Comparison of ENCODE assay signal across 6 cellular contexts in the genomic region with DNA sequence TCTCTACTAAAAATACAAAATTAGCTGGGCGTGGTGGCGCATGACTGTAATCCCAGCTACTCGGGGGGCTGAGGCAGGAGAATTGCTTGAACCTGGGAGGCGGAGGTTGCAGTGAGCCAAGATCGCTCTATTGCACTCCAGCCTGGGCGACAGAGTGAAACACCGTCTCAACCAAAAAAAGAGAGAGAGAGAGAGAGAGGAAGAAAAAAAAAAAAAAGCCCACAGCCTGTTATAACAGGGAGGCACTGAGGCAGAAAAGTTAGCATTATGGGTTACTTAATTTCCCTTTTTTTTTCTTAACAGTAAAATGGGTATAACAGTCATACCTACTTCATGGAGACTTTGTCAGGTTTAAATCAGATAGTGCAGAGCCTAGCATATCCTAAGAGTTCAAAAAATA.
DNase-seq lines count a peak whose midpoint lies in the region; ATAC-seq, FAIRE-seq and TF ChIP-seq lines count a peak whose summit lies in the region.
"Not testable (repeated sequence)": the region's sequence is repeated elsewhere in the genome, so short reads cannot be mapped to it uniquely, and the experiment has no call there.

No MANE protein-coding gene starts in this region.

- not testable (repeated sequence) for TF ChIP-seq CTCF in OCI-LY1 (IDR thresholded peaks at IDR 0.05; ENCODE audit: low read length); GM12878 (IDR thresholded peaks at IDR 0.05 in 2 of 3, conservative IDR thresholded peaks at IDR 0.05 in 1 of 3; ENCODE audit: control insufficient read depth in 2 of 3, extremely low read depth in 1 of 3, insufficient read depth in 1 of 3, low read depth in 3 of 3, low read length in 3 of 3)

- FAIRE-seq in GM12878 (lab: Jason Lieb, UNC): not testable (repeated sequence)

- H3K9me3 Mint-ChIP-seq in IgD-negative memory B cell; activated CD4-positive, alpha-beta T cell treated with anti-CD3 and anti-CD28 coated beads, Interleukin-2, amount 10 ng/mL, durations not matched to agents 24 days and 14 days; stimulated activated memory B cell treated with anti-CD40 and anti-IgM and Interleukin-4, amounts not matched to agents 10 μg/mL and 1 μg/mL and 100 μg/mL, for 72 hours: not testable (repeated sequence)

- TF ChIP-seq POLR2A in GM12878 (IDR thresholded peaks at IDR 0.05; ENCODE audit: low read depth, low read length): not testable (repeated sequence)

- H4K20me1 ChIP-seq in BLaER1 treated with 17β-estradiol and CSF1 and Interleukin-3, amounts not matched to agents 10 nM and 100 nM; OCI-LY1 (ENCODE audit: insufficient read depth, low read length); GM12878 (ENCODE audit: control insufficient read depth, insufficient read depth): not testable (repeated sequence)

- H3K4me2 ChIP-seq in BLaER1 treated with 17β-estradiol and CSF1 and Interleukin-3, amounts not matched to agents 10 nM and 100 nM: peak overlapping the region; percentile 27 to 80 (median 68); a peak in 19 of 22 replicates
- H3K4me2 ChIP-seq in OCI-LY1 (ENCODE audit: low read length) (peak overlapping the region; percentile 45), GM12878 (ENCODE audit: control insufficient read depth, insufficient read depth) (peak overlapping the region; percentile 69; the same call in 1 of the 2 replicates)

- not testable (repeated sequence) for TF ChIP-seq EP300 in GM12878 (IDR thresholded peaks at IDR 0.05; ENCODE audit: borderline replicate concordance in 1 of 2, control insufficient read depth in 1 of 2, low read depth in 2 of 2, low read length in 2 of 2)

- DNase-seq in activated CD4-positive, alpha-beta T cell treated with anti-CD3 and anti-CD28 coated beads, Interleukin-2, amount 10 ng/mL, durations not matched to agents 24 days and 14 days; GM12878 (ENCODE audit: low read depth, low spot score): not testable (repeated sequence)

- not testable (repeated sequence) for H3K9ac ChIP-seq in BLaER1 treated with 17β-estradiol and CSF1 and Interleukin-3, amounts not matched to agents 10 nM and 100 nM; GM12878 (ENCODE audit: control insufficient read depth, insufficient read depth, low read length)
- H3K9ac ChIP-seq in OCI-LY1 (ENCODE audit: low read length): peak overlapping the region; percentile 40; the same call in 1 of the 2 replicates

- not testable (repeated sequence) for H3K36me3 Mint-ChIP-seq in IgD-negative memory B cell; activated CD4-positive, alpha-beta T cell treated with anti-CD3 and anti-CD28 coated beads, Interleukin-2, amount 10 ng/mL, durations not matched to agents 24 days and 14 days (ENCODE audit: low read depth); stimulated activated memory B cell treated with anti-CD40 and anti-IgM and Interleukin-4, amounts not matched to agents 10 μg/mL and 1 μg/mL and 100 μg/mL, for 72 hours

- CTCF ChIA-PET in GM12878 (lab: Yijun Ruan, JAX): interaction anchor here (1.2 to 2.2 kb wide), 3 partner anchors 11 to 359 kb away, joined by 3 to 11 read pairs (median 4); no protein-coding TSS in a partner anchor

- RAD21 ChIA-PET in GM12878 (lab: Charles Lee; ENCODE audit: unreplicated experiment): interaction anchor here (1.5 kb wide), 1 partner anchor 45 kb away, joined by 4 read pairs; no protein-coding TSS in a partner anchor

- not testable (repeated sequence) for H3K79me2 ChIP-seq in OCI-LY1 (ENCODE audit: insufficient read depth, low read length); GM12878 (ENCODE audit: control insufficient read depth, insufficient read depth, low read length)

- intact Hi-C loops in activated CD4-positive, alpha-beta T cell treated with anti-CD3 and anti-CD28 coated beads, Interleukin-2, amount 10 ng/mL, durations not matched to agents 24 days and 14 days (cut with micrococcal nuclease); GM12878 (cut with micrococcal nuclease; ENCODE audit: unreplicated experiment): not testable (repeated sequence)

- H3K9me3 ChIP-seq in BLaER1 treated with 17β-estradiol and CSF1 and Interleukin-3, amounts not matched to agents 10 nM and 100 nM (replicated peaks in 1 of 11); OCI-LY1 (ENCODE audit: low read length); GM12878 (replicated peaks; ENCODE audit: control insufficient read depth, insufficient read depth, low read length): not testable (repeated sequence)

- SMC1A ChIA-PET in GM12878 (lab: Charles Lee; ENCODE audit: uncharacterized antibody, unreplicated experiment): interaction anchor here (0.6 to 2.2 kb wide), 4 partner anchors 11 to 328 kb away, joined by 4 to 21 read pairs (median 5); no protein-coding TSS in a partner anchor

- not testable (repeated sequence) for H3K27ac ChIP-seq in BLaER1 treated with 17β-estradiol and CSF1 and Interleukin-3, amounts not matched to agents 10 nM and 100 nM; GM12878 (ENCODE audit: control insufficient read depth, insufficient read depth)
- H3K27ac ChIP-seq in OCI-LY1 (ENCODE audit: low read depth, low read length, poor library complexity, severe bottlenecking): peak overlapping the region; percentile 94

- H2AFZ ChIP-seq in OCI-LY1 (ENCODE audit: low read length); GM12878 (ENCODE audit: control insufficient read depth, low read depth, low read length): not testable (repeated sequence)

- BruUV-seq in GM12878 (replicated peaks; lab: Mats Ljungman, UMichigan): not testable (repeated sequence)

- ATAC-seq in GM12878; stimulated activated memory B cell treated with anti-CD40 and anti-IgM and Interleukin-4, amounts not matched to agents 10 μg/mL and 1 μg/mL and 100 μg/mL, for 72 hours: not testable (repeated sequence)

- WGBS in GM12878 (ENCODE audit: insufficient coverage, insufficient replicate concordance, low lambda C conversion rate, missing lambda C conversion rate): 55% methylated on average over 4 of the region's 7 CpGs

- not testable (repeated sequence) for H3K9me2 ChIP-seq in OCI-LY1 (ENCODE audit: low read depth, low read length)

- H3K27me3 ChIP-seq in BLaER1 treated with 17β-estradiol and CSF1 and Interleukin-3, amounts not matched to agents 10 nM and 100 nM; OCI-LY1 (ENCODE audit: insufficient read depth, low read length); GM12878 (replicated peaks in 1 of 2; ENCODE audit: control insufficient read depth in 2 of 2, insufficient read depth in 2 of 2, low read length in 1 of 2): not testable (repeated sequence)

- H3K36me3 ChIP-seq in BLaER1 treated with 17β-estradiol and CSF1 and Interleukin-3, amounts not matched to agents 10 nM and 100 nM; OCI-LY1 (ENCODE audit: insufficient read depth, low read length); GM12878 (ENCODE audit: control insufficient read depth in 2 of 2, insufficient read depth in 2 of 2, low read length in 1 of 2): not testable (repeated sequence)

- peak overlapping the region; percentile 46 to 90 (median 68) for H3K4me3 Mint-ChIP-seq in IgD-negative memory B cell
- H3K4me3 Mint-ChIP-seq in activated CD4-positive, alpha-beta T cell treated with anti-CD3 and anti-CD28 coated beads, Interleukin-2, amount 10 ng/mL, durations not matched to agents 24 days and 14 days: not testable (repeated sequence)
- H3K4me3 Mint-ChIP-seq in stimulated activated memory B cell treated with anti-CD40 and anti-IgM and Interleukin-4, amounts not matched to agents 10 μg/mL and 1 μg/mL and 100 μg/mL, for 72 hours: peak overlapping the region; percentile 52

- in situ Hi-C loops in GM12878 (cut with MboI): loop anchor here (25.0 kb wide), 2 partner anchors 102 to 1773 kb away; a partner anchor contains a TSS

- POLR2A ChIA-PET in GM12878 (lab: Charles Lee): not testable (repeated sequence)

- TF ChIP-seq RAD21 in GM12878 (IDR thresholded peaks at IDR 0.05; ENCODE audit: insufficient read depth, low read depth, low read length): not testable (repeated sequence)

- not testable (repeated sequence) for H3K4me3 ChIP-seq in BLaER1 treated with 17β-estradiol and CSF1 and Interleukin-3, amounts not matched to agents 10 nM and 100 nM; OCI-LY1 (ENCODE audit: low read depth, low read length, poor library complexity, severe bottlenecking); GM12878

- not testable (repeated sequence) for H3F3A ChIP-seq in OCI-LY1 (ENCODE audit: insufficient read depth, low read length)

- peaks cover 71 to 76% (median 75%) of the 10 kb centered on the region in 3 donors for H3K4me1 Mint-ChIP-seq in IgD-negative memory B cell
- H3K4me1 Mint-ChIP-seq in activated CD4-positive, alpha-beta T cell treated with anti-CD3 and anti-CD28 coated beads, Interleukin-2, amount 10 ng/mL, durations not matched to agents 24 days and 14 days: not testable (repeated sequence)
- H3K4me1 Mint-ChIP-seq in stimulated activated memory B cell treated with anti-CD40 and anti-IgM and Interleukin-4, amounts not matched to agents 10 μg/mL and 1 μg/mL and 100 μg/mL, for 72 hours: peaks cover 78% of the 10 kb centered on the region

- H3K27me3 Mint-ChIP-seq in IgD-negative memory B cell; activated CD4-positive, alpha-beta T cell treated with anti-CD3 and anti-CD28 coated beads, Interleukin-2, amount 10 ng/mL, durations not matched to agents 24 days and 14 days; stimulated activated memory B cell treated with anti-CD40 and anti-IgM and Interleukin-4, amounts not matched to agents 10 μg/mL and 1 μg/mL and 100 μg/mL, for 72 hours: not testable (repeated sequence)

- peak overlapping the region; percentile 88 to 98 (median 95) for H3K27ac Mint-ChIP-seq in IgD-negative memory B cell
- peak overlapping the region; percentile 82 for H3K27ac Mint-ChIP-seq in activated CD4-positive, alpha-beta T cell treated with anti-CD3 and anti-CD28 coated beads, Interleukin-2, amount 10 ng/mL, durations not matched to agents 24 days and 14 days
- peak overlapping the region; percentile 90 for H3K27ac Mint-ChIP-seq in stimulated activated memory B cell treated with anti-CD40 and anti-IgM and Interleukin-4, amounts not matched to agents 10 μg/mL and 1 μg/mL and 100 μg/mL, for 72 hours

- H3K4me1 ChIP-seq in BLaER1 treated with 17β-estradiol and CSF1 and Interleukin-3, amounts not matched to agents 10 nM and 100 nM: peaks cover 29 to 63% (median 44%) of the 10 kb centered on the region in 10 experiments
- H3K4me1 ChIP-seq in OCI-LY1 (ENCODE audit: insufficient read depth, low read length, severe bottlenecking) (peaks cover 83% of the 10 kb centered on the region), GM12878 (ENCODE audit: control insufficient read depth, insufficient read depth, low read length) (peaks cover 41% of the 10 kb centered on the region)

TF ChIP-seq in GM12878, 131 proteins besides CTCF, POLR2A, EP300 and RAD21 (continues in another document):
- TF ChIP-seq RUNX3 (IDR thresholded peaks at IDR 0.05; ENCODE audit: low read length): peak; percentile 64
